In genomic region chr17:8189711-8190477, GRCh38 we compare ENCODE assay signal across 1 cellular context.
TF ChIP-seq lines count a peak whose summit lies in the region.

BORCS6 (minus strand) TSS chr17:8190180; CDS start chr17:8190140, 40 bp downstream.

TF ChIP-seq in HepG2, 621 proteins besides CTCF, POLR2A, EP300 and RAD21 (continued from another document and continues in another):
- no peak for TF ChIP-seq XBP1 (CRISPR knock-in tag; IDR thresholded peaks at IDR 0.05)
- TF ChIP-seq ZMYM3 (CRISPR knock-in tag; IDR thresholded peaks at IDR 0.05): no peak
- no peak for TF ChIP-seq ZNF570 (CRISPR knock-in tag; IDR thresholded peaks at IDR 0.05; ENCODE audit: borderline replicate concordance)
- no peak for TF ChIP-seq ZNF614 (CRISPR knock-in tag; IDR thresholded peaks at IDR 0.05; ENCODE audit: borderline replicate concordance)
- TF ChIP-seq, protein P1, sequence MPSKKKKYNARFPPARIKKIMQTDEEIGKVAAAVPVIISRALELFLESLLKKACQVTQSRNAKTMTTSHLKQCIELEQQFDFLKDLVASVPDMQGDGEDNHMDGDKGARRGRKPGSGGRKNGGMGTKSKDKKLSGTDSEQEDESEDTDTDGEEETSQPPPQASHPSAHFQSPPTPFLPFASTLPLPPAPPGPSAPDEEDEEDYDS (CRISPR knock-in tag; IDR thresholded peaks at IDR 0.05): peak; percentile 89
- no peak for TF ChIP-seq SRSF9 (IDR thresholded peaks at IDR 0.05; ENCODE audit: borderline replicate concordance, insufficient read depth, low read depth, low read length, poor library complexity, severe bottlenecking)
- peak; percentile 50; the same call in 1 of the 2 replicates for TF ChIP-seq ZGPAT (CRISPR knock-in tag; IDR thresholded peaks at IDR 0.05)
- peak; percentile 57; the same call in 1 of the 2 replicates for TF ChIP-seq GMEB1 (CRISPR knock-in tag; IDR thresholded peaks at IDR 0.05; ENCODE audit: borderline replicate concordance)
- no peak for TF ChIP-seq FOXK2 (IDR thresholded peaks at IDR 0.05)
- no peak for TF ChIP-seq CEBPZ (IDR thresholded peaks at IDR 0.05; ENCODE audit: low read length)
- TF ChIP-seq FOXO4 (CRISPR knock-in tag; conservative IDR thresholded peaks at IDR 0.05): no peak
- TF ChIP-seq, protein P2, sequence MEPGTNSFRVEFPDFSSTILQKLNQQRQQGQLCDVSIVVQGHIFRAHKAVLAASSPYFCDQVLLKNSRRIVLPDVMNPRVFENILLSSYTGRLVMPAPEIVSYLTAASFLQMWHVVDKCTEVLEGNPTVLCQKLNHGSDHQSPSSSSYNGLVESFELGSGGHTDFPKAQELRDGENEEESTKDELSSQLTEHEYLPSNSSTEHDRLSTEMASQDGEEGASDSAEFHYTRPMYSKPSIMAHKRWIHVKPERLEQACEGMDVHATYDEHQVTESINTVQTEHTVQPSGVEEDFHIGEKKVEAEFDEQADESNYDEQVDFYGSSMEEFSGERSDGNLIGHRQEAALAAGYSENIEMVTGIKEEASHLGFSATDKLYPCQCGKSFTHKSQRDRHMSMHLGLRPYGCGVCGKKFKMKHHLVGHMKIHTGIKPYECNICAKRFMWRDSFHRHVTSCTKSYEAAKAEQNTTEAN (CRISPR knock-in tag; conservative IDR thresholded peaks at IDR 0.05): 0 out of 2 replicates have a peak, but pooled peaks have one; percentile 27
- no peak for TF ChIP-seq CCAR2 (optimal IDR thresholded peaks at IDR 0.05; ENCODE audit: low read depth, low read length)
- peak; percentile 63; the same call in 1 of the 2 replicates for TF ChIP-seq SPEN (CRISPR knock-in tag; IDR thresholded peaks at IDR 0.05; ENCODE audit: low read depth)
- no peak for TF ChIP-seq ZNF567 (CRISPR knock-in tag; IDR thresholded peaks at IDR 0.05; ENCODE audit: borderline replicate concordance)
- peak; percentile 83 for TF ChIP-seq SP2 (CRISPR knock-in tag; IDR thresholded peaks at IDR 0.05)
- no peak for TF ChIP-seq RBM39 (IDR thresholded peaks at IDR 0.05; ENCODE audit: low read depth, low read length, poor library complexity, severe bottlenecking)
- TF ChIP-seq, protein P3, sequence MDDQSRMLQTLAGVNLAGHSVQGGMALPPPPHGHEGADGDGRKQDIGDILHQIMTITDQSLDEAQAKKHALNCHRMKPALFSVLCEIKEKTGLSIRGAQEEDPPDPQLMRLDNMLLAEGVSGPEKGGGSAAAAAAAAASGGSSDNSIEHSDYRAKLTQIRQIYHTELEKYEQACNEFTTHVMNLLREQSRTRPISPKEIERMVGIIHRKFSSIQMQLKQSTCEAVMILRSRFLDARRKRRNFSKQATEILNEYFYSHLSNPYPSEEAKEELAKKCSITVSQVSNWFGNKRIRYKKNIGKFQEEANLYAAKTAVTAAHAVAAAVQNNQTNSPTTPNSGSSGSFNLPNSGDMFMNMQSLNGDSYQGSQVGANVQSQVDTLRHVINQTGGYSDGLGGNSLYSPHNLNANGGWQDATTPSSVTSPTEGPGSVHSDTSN (CRISPR knock-in tag; IDR thresholded peaks at IDR 0.05; ENCODE audit: borderline replicate concordance): no peak
- 0 out of 2 replicates have a peak, but pooled peaks have one; percentile 22 for TF ChIP-seq ZNF180 (CRISPR knock-in tag; IDR thresholded peaks at IDR 0.05; ENCODE audit: borderline replicate concordance, low read depth)
- TF ChIP-seq GATAD1 (CRISPR knock-in tag; IDR thresholded peaks at IDR 0.05): peak; percentile 60
- TF ChIP-seq, protein P4, sequence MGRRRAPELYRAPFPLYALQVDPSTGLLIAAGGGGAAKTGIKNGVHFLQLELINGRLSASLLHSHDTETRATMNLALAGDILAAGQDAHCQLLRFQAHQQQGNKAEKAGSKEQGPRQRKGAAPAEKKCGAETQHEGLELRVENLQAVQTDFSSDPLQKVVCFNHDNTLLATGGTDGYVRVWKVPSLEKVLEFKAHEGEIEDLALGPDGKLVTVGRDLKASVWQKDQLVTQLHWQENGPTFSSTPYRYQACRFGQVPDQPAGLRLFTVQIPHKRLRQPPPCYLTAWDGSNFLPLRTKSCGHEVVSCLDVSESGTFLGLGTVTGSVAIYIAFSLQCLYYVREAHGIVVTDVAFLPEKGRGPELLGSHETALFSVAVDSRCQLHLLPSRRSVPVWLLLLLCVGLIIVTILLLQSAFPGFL (CRISPR knock-in tag; IDR thresholded peaks at IDR 0.05): no peak
- 0 out of 2 replicates have a peak, but pooled peaks have one; percentile 50 for TF ChIP-seq NKX3-1 (CRISPR knock-in tag; IDR thresholded peaks at IDR 0.05)
- TF ChIP-seq SOX6 (IDR thresholded peaks at IDR 0.05): no peak
- no peak; the same call in 1 of the 2 replicates for TF ChIP-seq SOX6 (CRISPR knock-in tag; IDR thresholded peaks at IDR 0.05)
- no peak for TF ChIP-seq NFKB2 (CRISPR knock-in tag; IDR thresholded peaks at IDR 0.05; ENCODE audit: borderline replicate concordance)
- no peak; the same call in 1 of the 2 replicates for TF ChIP-seq BRCA1 (CRISPR knock-in tag; IDR thresholded peaks at IDR 0.05)
- TF ChIP-seq ZFP36L1 (CRISPR knock-in tag; IDR thresholded peaks at IDR 0.05): 0 out of 2 replicates have a peak, but pooled peaks have one; percentile 34
- TF ChIP-seq TGIF2 (CRISPR knock-in tag; IDR thresholded peaks at IDR 0.05): no peak
- no peak for TF ChIP-seq ATF7 (IDR thresholded peaks at IDR 0.05)
- 0 out of 2 replicates have a peak, but pooled peaks have one; percentile 17 for TF ChIP-seq ATF7 (CRISPR knock-in tag; IDR thresholded peaks at IDR 0.05)
- TF ChIP-seq TBL1XR1 (IDR thresholded peaks at IDR 0.05; ENCODE audit: borderline replicate concordance, low read length, partially characterized antibody): no peak
- no peak for TF ChIP-seq RBM22 (optimal IDR thresholded peaks at IDR 0.05; ENCODE audit: low read length)
- TF ChIP-seq ZBTB49 (CRISPR knock-in tag; IDR thresholded peaks at IDR 0.05; ENCODE audit: borderline replicate concordance): no peak
- no peak for TF ChIP-seq FIP1L1 (IDR thresholded peaks at IDR 0.05; ENCODE audit: borderline replicate concordance, insufficient read depth, low read depth, low read length)
- no peak for TF ChIP-seq ZNF260 (CRISPR knock-in tag; IDR thresholded peaks at IDR 0.05; ENCODE audit: borderline replicate concordance, low read depth)
- TF ChIP-seq TCF7L2 (IDR thresholded peaks at IDR 0.05; ENCODE audit: low read depth, low read length): no peak
- TF ChIP-seq RCOR2 (CRISPR knock-in tag; IDR thresholded peaks at IDR 0.05): no peak
- TF ChIP-seq ZNF441 (CRISPR knock-in tag; IDR thresholded peaks at IDR 0.05; ENCODE audit: borderline replicate concordance): 0 out of 2 replicates have a peak, but pooled peaks have one; percentile 29
- TF ChIP-seq ZNF549 (CRISPR knock-in tag; IDR thresholded peaks at IDR 0.05): no peak
- no peak for TF ChIP-seq CBX1 (IDR thresholded peaks at IDR 0.05; ENCODE audit: low read depth)
- no peak for TF ChIP-seq RFX3 (CRISPR knock-in tag; IDR thresholded peaks at IDR 0.05)
- TF ChIP-seq ATF4 (CRISPR knock-in tag; IDR thresholded peaks at IDR 0.05): no peak
- TF ChIP-seq RFX1 (IDR thresholded peaks at IDR 0.05): no peak
- no peak for TF ChIP-seq MTA3 (CRISPR knock-in tag; IDR thresholded peaks at IDR 0.05)
- TF ChIP-seq ZNF839 (CRISPR knock-in tag; IDR thresholded peaks at IDR 0.05; ENCODE audit: borderline replicate concordance): 0 out of 2 replicates have a peak, but pooled peaks have one; percentile 49
- peak; percentile 84 for TF ChIP-seq SRSF1 (optimal IDR thresholded peaks at IDR 0.05; ENCODE audit: low read depth, low read length)
- no peak for TF ChIP-seq NR1H2 (CRISPR knock-in tag; IDR thresholded peaks at IDR 0.05; ENCODE audit: borderline replicate concordance, low read depth)
